In the genomic region with DNA sequence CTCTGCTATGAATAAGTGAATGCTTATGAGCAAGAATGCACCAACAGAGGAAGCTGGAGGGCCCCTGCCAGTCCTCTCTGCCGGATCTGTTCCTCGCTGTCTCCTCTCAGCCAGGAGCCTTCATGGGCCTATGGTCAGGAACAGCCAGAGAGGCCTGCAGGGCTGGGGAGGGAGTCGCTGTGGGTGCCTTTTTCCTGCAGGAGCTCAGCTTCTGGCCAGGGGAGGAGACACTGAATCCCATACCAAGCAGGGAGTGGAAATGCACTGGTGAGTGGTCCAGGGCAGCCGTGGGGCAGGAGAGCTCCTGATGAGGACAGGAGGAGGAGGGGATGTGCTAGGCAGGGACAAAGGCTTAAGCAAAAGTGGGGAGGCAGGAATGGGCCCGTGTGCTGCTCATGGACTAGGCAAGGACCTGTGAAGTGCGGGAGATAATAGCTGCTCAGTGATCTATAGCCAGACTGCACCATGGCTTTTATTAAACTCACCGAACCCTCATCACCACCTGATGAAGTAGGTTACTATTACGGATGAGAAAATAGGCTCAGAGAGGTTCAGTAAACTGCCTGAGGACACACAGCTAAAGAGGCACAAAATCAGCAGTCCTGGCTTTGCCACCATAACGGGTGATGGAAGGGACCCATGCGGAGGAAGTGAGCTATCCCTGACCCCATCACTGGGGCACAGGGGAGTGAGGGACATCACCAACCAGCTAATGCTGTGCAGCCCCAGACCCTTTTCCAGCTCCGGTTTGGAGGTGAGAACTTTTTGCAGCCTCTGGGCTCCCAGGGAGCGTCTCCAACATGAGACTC, we compare ENCODE assay signal across 6 cellular contexts. TPM values are rescaled to one million over a fixed set of nuclear protein-coding genes. Genes with fewer than 3 reads are reported as not detected.
A peak's percentile ranks its signal among the peaks of the same experiment; 100 is the strongest.
DNase-seq lines count a peak whose midpoint lies in the region; ATAC-seq and TF ChIP-seq lines count a peak whose summit lies in the region.

No MANE protein-coding gene starts in this region.

- TF ChIP-seq CTCF in MCF 10A (IDR thresholded peaks at IDR 0.05; ENCODE audit: unreplicated experiment) (no peak), neural crest cell (conservative IDR thresholded peaks at IDR 0.05) (no peak)

- H3K4me3 Mint-ChIP-seq in IgD-negative memory B cell (peak overlapping the region in 3 of 4 donors; percentile 67 to 80 (median 80)), MCF 10A (ENCODE audit: unreplicated experiment) (no peak overlapping the region), neural crest cell (no peak overlapping the region)

- CTCF ChIA-PET in MCF 10A (lab: Yijun Ruan, JAX) = interaction anchor here (0.6 to 1.5 kb wide), 8 partner anchors 10 to 1735 kb away, joined by 3 to 7 read pairs (median 3); no protein-coding TSS in a partner anchor

- peak overlapping the region; percentile 89 to 96 (median 95) for H3K27ac Mint-ChIP-seq in IgD-negative memory B cell
- peak overlapping the region; percentile 63 for H3K27ac Mint-ChIP-seq in MCF 10A (ENCODE audit: low read depth, unreplicated experiment)
- peak overlapping the region; percentile 81 for H3K27ac Mint-ChIP-seq in neural crest cell (ENCODE audit: unreplicated experiment)

- DNase-seq in MCF 10A (ENCODE audit: unreplicated experiment) (no peak), neural crest cell (ENCODE audit: low read depth, low spot score) (no peak), NCI-H187 treated with DMSO at 0.1 percent for 48 hours (lab: John Stamatoyannopoulos, UW) (no peak), mesenteric fat pad (ENCODE audit: low spot score) (no peak)

- ATAC-seq in GM19328 (IDR thresholded peaks at IDR 0.05; ENCODE audit: unreplicated experiment) = no peak

- H3K9me3 Mint-ChIP-seq in IgD-negative memory B cell = no peaks in the 10 kb centered on the region
- no peaks in the 10 kb centered on the region for H3K9me3 Mint-ChIP-seq in MCF 10A (ENCODE audit: unreplicated experiment)
- no peaks in the 10 kb centered on the region for H3K9me3 Mint-ChIP-seq in neural crest cell

- peaks cover 1% of the 10 kb centered on the region for H3K27me3 Mint-ChIP-seq in IgD-negative memory B cell
- no peaks in the 10 kb centered on the region for H3K27me3 Mint-ChIP-seq in MCF 10A (ENCODE audit: insufficient read depth, unreplicated experiment)
- peaks cover 10% of the 10 kb centered on the region for H3K27me3 Mint-ChIP-seq in neural crest cell (ENCODE audit: low read depth)

- BruUV-seq in MCF 10A (replicated peaks; lab: Mats Ljungman, UMichigan) = no TSS peak

- POLR2A ChIA-PET in MCF 10A (lab: Yijun Ruan, JAX) = interaction anchor here (0.6 to 1.5 kb wide), 9 partner anchors 12 to 165 kb away, joined by 3 to 4 read pairs (median 4); a partner anchor contains a TSS

- H3K4me1 Mint-ChIP-seq in IgD-negative memory B cell = peaks cover 53 to 67% (median 59%) of the 10 kb centered on the region in 3 donors
- peaks cover 5% of the 10 kb centered on the region for H3K4me1 Mint-ChIP-seq in MCF 10A (ENCODE audit: insufficient read depth, unreplicated experiment)
- peaks cover 27% of the 10 kb centered on the region for H3K4me1 Mint-ChIP-seq in neural crest cell

- H3K36me3 Mint-ChIP-seq in IgD-negative memory B cell (no peaks in the 10 kb centered on the region), MCF 10A (ENCODE audit: insufficient read depth, unreplicated experiment) (no peaks in the 10 kb centered on the region), neural crest cell (ENCODE audit: low read depth) (no peaks in the 10 kb centered on the region)

- intact Hi-C loops in MCF 10A (cut with micrococcal nuclease) = loop anchor here (5.0 kb wide), 3 partner anchors 79 to 304 kb away; a partner anchor contains a TSS

RNA-seq across cellular contexts. Expression of a gene that starts 7.1 kb away (rescaled TPM):
- polyA plus RNA-seq in IgD-negative memory B cell = 49.4 TPM
- total RNA-seq in MCF 10A (2022) (not detected in 2 replicates), neural crest cell (5.7 TPM in 2 replicates), mesenteric fat pad (1.4 TPM)

RNA-seq across cellular contexts. Expression of a gene that starts 11.8 kb away (rescaled TPM):
- polyA plus RNA-seq in IgD-negative memory B cell = 20.7 TPM
- total RNA-seq in MCF 10A (2022) (9.6 and 11.3 TPM in 2 replicates), neural crest cell (17.1 and 18.2 TPM in 2 replicates), mesenteric fat pad (8.4 TPM)

RNA-seq across cellular contexts. Expression of a gene that starts 48.3 kb away (rescaled TPM):
- 1,216 TPM for polyA plus RNA-seq in IgD-negative memory B cell
- 1,031 and 1,126 TPM in 2 replicates for total RNA-seq in MCF 10A (2022)
- total RNA-seq in neural crest cell = 637 and 642 TPM in 2 replicates
- 319 TPM for total RNA-seq in mesenteric fat pad

RNA-seq across cellular contexts. Expression of a gene that starts 59.1 kb away (rescaled TPM):
- polyA plus RNA-seq in IgD-negative memory B cell = 117 TPM
- total RNA-seq in MCF 10A (2022) = 83.7 and 115 TPM in 2 replicates
- 222 and 244 TPM in 2 replicates for total RNA-seq in neural crest cell
- 70.7 TPM for total RNA-seq in mesenteric fat pad

Comparison
In these comparisons a context has a peak if more than half of its experiments do, and no peak if none do; other contexts are left out.
1. H3K4me3 Mint-ChIP-seq: peak in IgD-negative memory B cell (3 of 4); none in MCF 10A (single experiment) and neural crest cell (single experiment).
2. Peak in every context shown above with its lines, with median percentiles within 50 percentile points of each other: H3K27ac Mint-ChIP-seq.